Comparison of ENCODE assay signal across 37 cellular contexts in the genomic region with DNA sequence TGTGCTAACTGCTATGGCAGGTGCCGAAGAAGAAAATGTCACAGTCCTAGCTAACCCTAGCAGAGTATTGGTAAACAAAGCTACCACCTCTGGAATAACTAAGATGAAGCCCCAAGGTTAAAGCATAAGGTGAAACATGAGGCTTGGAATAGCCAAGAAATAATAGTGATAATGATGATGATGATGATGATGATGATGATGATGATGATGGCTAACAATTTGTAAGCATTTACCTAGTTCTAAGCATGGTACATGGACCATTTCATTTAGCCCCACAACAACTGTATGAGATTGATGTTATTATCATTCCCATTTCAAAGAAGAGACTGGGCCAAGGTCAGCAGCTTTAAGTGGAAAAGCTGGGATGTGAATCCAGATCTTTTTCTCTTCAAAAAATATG. TPM values are rescaled to one million over a fixed set of nuclear protein-coding genes. Genes with fewer than 3 reads are reported as not detected.
"Had no signal": no experiment of that assay in that cellular context is flagged by ENCODE, and none has a peak within 500 bp of the region (broad histone marks: within the 10 kb centered on the region; RNA-seq: fewer than 3 reads in every experiment).

No MANE protein-coding gene starts in this region.

- H3K4me3 ChIP-seq: adrenal gland, body of pancreas, breast epithelium had no signal

- H3K9me3 ChIP-seq: adrenal gland, body of pancreas, breast epithelium had no signal

- DNase-seq: activated B cell treated with CpG ODN at 0.5 μM for 24 hours; activated CD4-positive, alpha-beta memory T cell treated with anti-CD3 and anti-CD28 coated beads for 36 hours; activated CD4-positive, alpha-beta T cell treated with anti-CD3 and anti-CD28 coated beads for 4 hours; activated CD4-positive, alpha-beta T cell treated with anti-CD3 and anti-CD28 coated beads, Interleukin-2, amount 10 ng/mL, durations not matched to agents 24 days and 14 days; activated CD4-positive, alpha-beta T cell treated with anti-CD3 and anti-CD28 coated beads, Interleukin-2, amount 50 U/mL, for 1 hour; activated CD4-positive, alpha-beta T cell treated with anti-CD3 and anti-CD28 coated beads, Interleukin-2, amount 50 U/mL, for 4 hours; activated CD4-positive, CD25-positive, alpha-beta regulatory T cell treated with anti-CD3 and anti-CD28 coated beads, Interleukin-2, amount 50 U/mL, for 72 hours; activated CD8-positive, alpha-beta memory T cell treated with anti-CD3 and anti-CD28 coated beads, Interleukin-2, amount 50 U/mL, for 4 hours; activated CD8-positive, alpha-beta T cell treated with anti-CD3 and anti-CD28 coated beads for 36 hours; activated effector memory CD4-positive, alpha-beta T cell treated with anti-CD3 and anti-CD28 coated beads, Interleukin-2, amount 50 U/mL, for 16 hours; activated gamma-delta T cell treated with Interleukin-2 at 50 U/mL for 16 hours; activated naive CD4-positive, alpha-beta T cell; activated naive CD4-positive, alpha-beta T cell treated with anti-CD3 and anti-CD28 coated beads for 36 hours; activated naive CD4-positive, alpha-beta T cell treated with anti-CD3 and anti-CD28 coated beads, Interleukin-2, amount 50 U/mL, for 16 hours; activated naive CD8-positive, alpha-beta T cell treated with anti-CD3 and anti-CD28 coated beads for 36 hours; activated T-cell treated with anti-CD3 and anti-CD28 coated beads for 4 hours; activated T-cell treated with anti-CD3 and anti-CD28 coated beads, Interleukin-2, amount 50 U/mL, for 1 hour; activated T-cell treated with anti-CD3 and anti-CD28 coated beads, Interleukin-2, amount 50 U/mL, for 4 hours; activated T-cell treated with anti-CD3 and anti-CD28 coated beads, Interleukin-2, amount 50 U/mL, for 72 hours; adrenal gland; amniotic stem cell; aorta; body of pancreas; brain microvascular endothelial cell; cerebellar nuclear complex; T-helper 1 cell; T-helper 2 cell; T-helper 9 cell had no signal

- H3K4me1 ChIP-seq: adrenal gland, breast epithelium had no signal

- H3K36me3 ChIP-seq: adrenal gland, brain microvascular endothelial cell, breast epithelium had no signal

- ATAC-seq: activated CD8-positive, alpha-beta T cell treated with anti-CD3 and anti-CD28 coated beads for 36 hours; activated naive CD4-positive, alpha-beta T cell treated with anti-CD3 and anti-CD28 coated beads, Interleukin-2, amount 50 U/mL, for 72 hours; activated T-cell treated with anti-CD3 and anti-CD28 coated beads, Interleukin-2, amount 50 U/mL, for 4 hours; activated T-cell treated with anti-CD3 and anti-CD28 coated beads, Interleukin-2, amount 50 U/mL, for 72 hours; activated T-helper 17 cell treated with anti-CD3 and anti-CD28 coated beads, Interleukin-2, amount 50 U/mL, for 72 hours; body of pancreas had no signal

- H3K27me3 Mint-ChIP-seq: central memory CD8-positive, alpha-beta T cell had no signal

- H3K27ac ChIP-seq: adrenal gland, brain microvascular endothelial cell, breast epithelium, VCaP had no signal

- H3K27ac Mint-ChIP-seq: activated B cell treated with CpG ODN at 0.5 μM for 24 hours; activated CD4-positive, alpha-beta memory T cell treated with anti-CD3 and anti-CD28 coated beads for 36 hours; activated CD4-positive, alpha-beta T cell treated with anti-CD3 and anti-CD28 coated beads, Interleukin-2, amount 10 ng/mL, durations not matched to agents 24 days and 14 days; activated CD8-positive, alpha-beta T cell treated with anti-CD3 and anti-CD28 coated beads for 36 hours; activated naive CD4-positive, alpha-beta T cell treated with anti-CD3 and anti-CD28 coated beads for 36 hours; activated naive CD4-positive, alpha-beta T cell treated with anti-CD3 and anti-CD28 coated beads, Interleukin-2, amount 50 U/mL, for 72 hours; activated naive CD8-positive, alpha-beta T cell treated with anti-CD3 and anti-CD28 coated beads for 36 hours; activated T-cell treated with anti-CD3 and anti-CD28 coated beads, Interleukin-2, amount 50 U/mL, for 72 hours; activated T-helper 1 cell treated with anti-CD3 and anti-CD28 coated beads, Interleukin-12 subunit alpha, Interleukin-12 subunit beta, Interleukin-2, Interleukin-4 antibody, amounts not matched to agents 30 ng/mL and 10 ng/mL and 1 ng/mL, durations not matched to agents 14 hours and 24 hours and 36 hours; activated T-helper 17 cell treated with anti-CD3 and anti-CD28 coated beads, Interleukin-2, amount 50 U/mL, for 72 hours; T-helper 1 cell treated with Interleukin-12 subunit alpha and Interleukin-12 subunit beta and Interleukin-4 antibody, amounts not matched to agents 30 μg/mL and 1 μg/mL, for 36 hours; T-helper 2 cell treated with Interferon-gamma antibody and Interleukin-4, amounts not matched to agents 5 μg/mL and 100 μg/mL, for 36 hours had no signal

- H3K4me1 Mint-ChIP-seq: activated B cell treated with CpG ODN at 0.5 μM for 24 hours; activated CD4-positive, alpha-beta T cell treated with anti-CD3 and anti-CD28 coated beads, Interleukin-2, amount 10 ng/mL, durations not matched to agents 24 days and 14 days; activated T-helper 17 cell treated with anti-CD3 and anti-CD28 coated beads, Interleukin-2, amount 50 U/mL, for 72 hours; central memory CD8-positive, alpha-beta T cell had no signal

- H3K36me3 Mint-ChIP-seq: activated CD4-positive, alpha-beta memory T cell treated with anti-CD3 and anti-CD28 coated beads for 36 hours; activated naive CD4-positive, alpha-beta T cell treated with anti-CD3 and anti-CD28 coated beads, Interleukin-2, amount 50 U/mL, for 72 hours; activated naive CD8-positive, alpha-beta T cell treated with anti-CD3 and anti-CD28 coated beads for 36 hours had no signal

- H3K9me3 Mint-ChIP-seq: activated CD4-positive, alpha-beta memory T cell treated with anti-CD3 and anti-CD28 coated beads for 36 hours; activated CD4-positive, alpha-beta T cell treated with anti-CD3 and anti-CD28 coated beads, Interleukin-2, amount 10 ng/mL, durations not matched to agents 24 days and 14 days; activated CD8-positive, alpha-beta T cell treated with anti-CD3 and anti-CD28 coated beads for 36 hours; activated naive CD4-positive, alpha-beta T cell treated with anti-CD3 and anti-CD28 coated beads for 36 hours; activated naive CD8-positive, alpha-beta T cell treated with anti-CD3 and anti-CD28 coated beads for 36 hours; activated T-helper 17 cell treated with anti-CD3 and anti-CD28 coated beads, Interleukin-2, amount 50 U/mL, for 72 hours; central memory CD8-positive, alpha-beta T cell had no signal

- H3K27me3 ChIP-seq: adrenal gland, body of pancreas, brain microvascular endothelial cell, breast epithelium had no signal

- H3K4me3 Mint-ChIP-seq: activated B cell treated with CpG ODN at 0.5 μM for 24 hours; activated CD4-positive, alpha-beta memory T cell treated with anti-CD3 and anti-CD28 coated beads for 36 hours; activated CD4-positive, alpha-beta T cell treated with anti-CD3 and anti-CD28 coated beads, Interleukin-2, amount 10 ng/mL, durations not matched to agents 24 days and 14 days; activated CD8-positive, alpha-beta T cell treated with anti-CD3 and anti-CD28 coated beads for 36 hours; activated naive CD4-positive, alpha-beta T cell treated with anti-CD3 and anti-CD28 coated beads for 36 hours; activated naive CD8-positive, alpha-beta T cell treated with anti-CD3 and anti-CD28 coated beads for 36 hours; activated T-cell treated with anti-CD3 and anti-CD28 coated beads, Interleukin-2, amount 50 U/mL, for 4 hours; activated T-cell treated with anti-CD3 and anti-CD28 coated beads, Interleukin-2, amount 50 U/mL, for 72 hours; activated T-helper 1 cell treated with anti-CD3 and anti-CD28 coated beads, Interleukin-12 subunit alpha, Interleukin-12 subunit beta, Interleukin-2, Interleukin-4 antibody, amounts not matched to agents 30 ng/mL and 10 ng/mL and 1 ng/mL, durations not matched to agents 14 hours and 24 hours and 36 hours; activated T-helper 17 cell treated with anti-CD3 and anti-CD28 coated beads, Interleukin-2, amount 50 U/mL, for 72 hours; central memory CD8-positive, alpha-beta T cell; T-helper 1 cell treated with Interleukin-12 subunit alpha and Interleukin-12 subunit beta and Interleukin-4 antibody, amounts not matched to agents 30 μg/mL and 1 μg/mL, for 36 hours; T-helper 2 cell treated with Interferon-gamma antibody and Interleukin-4, amounts not matched to agents 5 μg/mL and 100 μg/mL, for 36 hours had no signal

RNA-seq across cellular contexts. Expression of gene SH3RF2, which starts 35.3 kb away (rescaled TPM):
- total RNA-seq: activated B cell treated with CpG ODN at 0.5 μM for 24 hours; activated CD8-positive, alpha-beta memory T cell treated with anti-CD3 and anti-CD28 coated beads for 36 hours; activated CD8-positive, alpha-beta T cell treated with anti-CD3 and anti-CD28 coated beads for 36 hours; activated naive CD4-positive, alpha-beta T cell treated with anti-CD3 and anti-CD28 coated beads for 36 hours; activated naive CD4-positive, alpha-beta T cell treated with anti-CD3 and anti-CD28 coated beads, Interleukin-2, amount 50 U/mL, for 72 hours; activated naive CD8-positive, alpha-beta T cell treated with anti-CD3 and anti-CD28 coated beads for 36 hours had no signal
